Comparison of ENCODE assay signal across 14 cellular contexts in the genomic region with DNA sequence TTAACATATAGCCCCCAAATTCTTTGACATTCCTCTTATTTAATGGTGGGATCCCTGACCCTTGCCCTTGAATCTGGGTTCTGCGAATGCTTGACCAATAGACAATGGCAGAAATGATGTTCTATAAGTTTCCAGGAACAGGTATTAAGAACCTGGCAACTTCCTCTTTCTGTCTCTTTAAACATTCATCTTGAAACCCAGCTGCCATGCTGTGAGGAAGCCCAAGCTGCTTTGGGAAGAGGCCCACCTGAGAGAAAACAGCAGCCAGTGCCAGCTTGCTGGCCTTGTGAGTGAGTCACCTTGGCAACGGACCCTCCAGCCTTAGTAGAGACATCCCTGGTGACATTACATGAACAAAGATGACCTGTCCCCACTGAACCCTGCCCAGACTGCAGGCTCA.
"Had no signal": no experiment of that assay in that cellular context is flagged by ENCODE, and none has a peak within 500 bp of the region (broad histone marks: within the 10 kb centered on the region; RNA-seq: fewer than 3 reads in every experiment).

No MANE protein-coding gene starts in this region.

- H3K4me1 Mint-ChIP-seq: endodermal cell, naive B cell, nephron had no signal

- H3K27ac Mint-ChIP-seq: endodermal cell, nephron, progenitor cell of endocrine pancreas, type B pancreatic cell had no signal

- ATAC-seq: left cardiac atrium, pancreas, right cardiac atrium had no signal

- H3K36me3 Mint-ChIP-seq: type B pancreatic cell had no signal

- DNase-seq: kidney; left cardiac atrium; left ventricle myocardium inferior; naive B cell; occipital lobe; pancreas; right cardiac atrium; stimulated activated CD4-positive, alpha-beta T cell treated with anti-CD3 and anti-CD28 coated beads, Interleukin-12 subunit alpha, Interleukin-12 subunit beta, amount 100 ng/mL, for 4 hours; stimulated activated naive CD8-positive, alpha-beta T cell treated with anti-CD3 and anti-CD28 coated beads, Interleukin-15, Interleukin-2, amounts not matched to agents 100 U/mL and 50 U/mL, for 24 hours; thyroid gland had no signal

- H3K4me3 Mint-ChIP-seq: endodermal cell, naive B cell, nephron, type B pancreatic cell had no signal
